ENCODE assay signal across 20 cellular contexts in the genomic region with DNA sequence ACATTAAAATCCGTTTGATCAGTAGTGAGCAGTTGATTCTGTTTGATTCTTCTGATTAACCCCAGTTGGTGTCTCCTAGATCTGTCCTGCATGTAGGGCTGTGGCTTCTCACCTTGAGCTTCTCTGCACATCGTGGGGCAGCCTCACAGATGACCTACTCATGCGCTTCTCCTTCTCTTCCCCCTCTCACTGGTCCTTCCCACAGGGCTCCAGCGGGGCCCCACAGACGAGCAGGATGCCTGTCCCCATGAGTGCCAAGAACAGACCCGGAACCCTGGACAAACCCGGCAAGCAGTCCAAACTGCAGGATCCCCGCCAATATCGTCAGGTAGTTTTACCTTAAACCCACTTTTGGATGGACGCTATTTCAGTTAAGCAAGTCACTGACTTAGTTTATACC.
DNase-seq lines count a peak whose midpoint lies in the region; ATAC-seq and TF ChIP-seq lines count a peak whose summit lies in the region.
"Had no signal": no experiment of that assay in that cellular context is flagged by ENCODE, and none has a peak within 500 bp of the region (broad histone marks: within the 10 kb centered on the region; RNA-seq: fewer than 3 reads in every experiment).

No MANE protein-coding gene starts in this region.

- DNase-seq in breast epithelium (ENCODE audit: low spot score in 2 of 2) (peak in 1 of 2 donors; percentile 17), MCF 10A (ENCODE audit: unreplicated experiment) (no peak), progenitor cell of endocrine pancreas (ENCODE audit: low spot score, unreplicated experiment) (no peak), upper lobe of right lung (no peak), CD14-positive monocyte (ENCODE audit: low spot score) (no peak)
- DNase-seq: CD4-positive, alpha-beta T cell; CD8-positive, alpha-beta memory T cell; DMS 273 treated with DMSO at 0.1 percent for 48 hours; DMS79; EL; GDM1; GOT3; HFFc6 had no signal

- H3K27me3 Mint-ChIP-seq in MCF 10A (ENCODE audit: insufficient read depth, unreplicated experiment) (no peaks in the 10 kb centered on the region), progenitor cell of endocrine pancreas (no peaks in the 10 kb centered on the region), CD14-positive monocyte (ENCODE audit: low read depth in 3 of 3) (peaks cover 3 to 5% (median 3%) of the 10 kb centered on the region in 3 donors)
- H3K27me3 Mint-ChIP-seq: B cell; CD4-positive, alpha-beta T cell had no signal

- H3K36me3 ChIP-seq in breast epithelium (no peaks in the 10 kb centered on the region), upper lobe of right lung (peaks cover 23% of the 10 kb centered on the region)
- H3K36me3 ChIP-seq: BLaER1 had no signal

- H3K4me3 ChIP-seq in breast epithelium, result no peak overlapping the region
- no peak overlapping the region for H3K4me3 ChIP-seq in upper lobe of right lung
- H3K4me3 ChIP-seq: BLaER1, GM12878, HAP-1 had no signal

- no peak for TF ChIP-seq CTCF in breast epithelium (IDR thresholded peaks at IDR 0.05)
- no peak for TF ChIP-seq CTCF in MCF 10A (IDR thresholded peaks at IDR 0.05; ENCODE audit: unreplicated experiment)
- TF ChIP-seq CTCF in progenitor cell of endocrine pancreas (IDR thresholded peaks at IDR 0.05; ENCODE audit: unreplicated experiment), result no peak
- no peak for TF ChIP-seq CTCF in upper lobe of right lung (IDR thresholded peaks at IDR 0.05)
- no peak for TF ChIP-seq CTCF in CD14-positive monocyte (IDR thresholded peaks at IDR 0.05)

- no peaks in the 10 kb centered on the region for H3K9me3 Mint-ChIP-seq in MCF 10A (ENCODE audit: unreplicated experiment)
- H3K9me3 Mint-ChIP-seq in progenitor cell of endocrine pancreas (ENCODE audit: low read depth), result peaks cover 18% of the 10 kb centered on the region
- peaks cover 0 to 6% (median 3%) of the 10 kb centered on the region in 7 donors for H3K9me3 Mint-ChIP-seq in CD14-positive monocyte
- H3K9me3 Mint-ChIP-seq: CD4-positive, alpha-beta T cell; CD8-positive, alpha-beta memory T cell; HFFc6 had no signal

- H3K4me1 Mint-ChIP-seq in MCF 10A (ENCODE audit: insufficient read depth, unreplicated experiment) (no peaks in the 10 kb centered on the region), progenitor cell of endocrine pancreas (ENCODE audit: low read depth) (peaks cover 25% of the 10 kb centered on the region), CD14-positive monocyte (no peaks in the 10 kb centered on the region)
- H3K4me1 Mint-ChIP-seq: B cell; CD8-positive, alpha-beta memory T cell had no signal

- H3K4me3 Mint-ChIP-seq in MCF 10A (ENCODE audit: unreplicated experiment) (no peak overlapping the region), progenitor cell of endocrine pancreas (ENCODE audit: low read depth) (no peak overlapping the region), CD14-positive monocyte (no peak overlapping the region)
- H3K4me3 Mint-ChIP-seq: B cell; CD4-positive, alpha-beta T cell; CD8-positive, alpha-beta memory T cell; HFFc6 had no signal

- TF ChIP-seq POLR2A in breast epithelium (IDR thresholded peaks at IDR 0.05), result no peak

- intact Hi-C loops in breast epithelium (cut with DNase I; ENCODE audit: low total_unique reads), result no loop called here
- intact Hi-C loops in MCF 10A (cut with micrococcal nuclease), result no loop called here
- intact Hi-C loops in upper lobe of right lung (cut with DNase I), result no loop called here
- intact Hi-C loops in CD14-positive monocyte (cut with micrococcal nuclease), result no loop called here

- ATAC-seq in upper lobe of right lung, result peak; percentile 35
- ATAC-seq in HG02938 (IDR thresholded peaks at IDR 0.05; ENCODE audit: unreplicated experiment), result no peak
- ATAC-seq: GM12878 had no signal

- POLR2A ChIA-PET in MCF 10A (lab: Yijun Ruan, JAX), result interaction anchor here (0.6 kb wide), 1 partner anchor 1609 kb away, joined by 3 read pairs; no protein-coding TSS in a partner anchor

- peaks cover 0 to 2% of the 10 kb centered on the region in 2 donors for H3K4me1 ChIP-seq in breast epithelium
- no peaks in the 10 kb centered on the region for H3K4me1 ChIP-seq in upper lobe of right lung
- H3K4me1 ChIP-seq: BLaER1, HAP-1 had no signal

- peak overlapping the region; percentile 40 to 81 for H3K27ac ChIP-seq in breast epithelium
- no peak overlapping the region for H3K27ac ChIP-seq in upper lobe of right lung
- H3K27ac ChIP-seq: 22Rv1, BLaER1, C4-2B had no signal

- BruUV-seq in MCF 10A (replicated peaks; lab: Mats Ljungman, UMichigan), result no TSS peak

- CTCF ChIA-PET in MCF 10A (lab: Yijun Ruan, JAX), result interaction anchor here (0.9 to 3.5 kb wide), 2 partner anchors 10 to 13 kb away, joined by 3 to 15 read pairs; no protein-coding TSS in a partner anchor

- H3K9me3 ChIP-seq in breast epithelium (no peaks in the 10 kb centered on the region), upper lobe of right lung (no peaks in the 10 kb centered on the region)
- H3K9me3 ChIP-seq: BLaER1, HAP-1 had no signal

- H3K36me3 Mint-ChIP-seq in MCF 10A (ENCODE audit: insufficient read depth, unreplicated experiment), result peaks cover 84% of the 10 kb centered on the region
- H3K36me3 Mint-ChIP-seq in progenitor cell of endocrine pancreas (ENCODE audit: insufficient read depth), result peaks cover 72% of the 10 kb centered on the region
- H3K36me3 Mint-ChIP-seq in CD14-positive monocyte, result no peaks in the 10 kb centered on the region
- H3K36me3 Mint-ChIP-seq: CD8-positive, alpha-beta memory T cell had no signal

- H3K27me3 ChIP-seq in breast epithelium (no peaks in the 10 kb centered on the region), upper lobe of right lung (no peaks in the 10 kb centered on the region)
- H3K27me3 ChIP-seq: BLaER1 had no signal

- H3K27ac Mint-ChIP-seq in MCF 10A (ENCODE audit: low read depth, unreplicated experiment) (no peak overlapping the region), progenitor cell of endocrine pancreas (peak overlapping the region; percentile 68), CD14-positive monocyte (no peak overlapping the region)
- H3K27ac Mint-ChIP-seq: B cell; CD4-positive, alpha-beta T cell; CD8-positive, alpha-beta memory T cell; HFFc6 had no signal
